In the genomic region with DNA sequence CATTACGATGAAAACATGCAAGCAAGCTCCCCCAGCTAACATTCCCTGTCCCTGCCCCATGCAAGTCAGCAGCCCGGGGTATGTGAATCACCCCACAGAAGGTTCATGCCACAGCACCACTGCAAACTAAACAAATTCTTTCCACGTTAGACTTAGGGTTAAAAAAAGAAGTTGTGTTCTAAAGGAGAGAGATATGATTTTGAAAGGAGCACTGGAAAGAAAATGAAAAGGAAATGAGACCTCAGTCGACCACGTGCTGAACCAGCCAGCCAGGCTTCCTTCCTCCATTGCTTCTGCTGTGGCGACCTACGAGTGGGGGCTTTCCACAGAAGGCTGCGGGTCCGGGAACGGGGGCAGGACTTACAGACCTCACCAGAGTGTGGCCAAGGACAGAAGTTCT, we compare ENCODE assay signal across 8 cellular contexts. TPM values are rescaled to one million over a fixed set of nuclear protein-coding genes. Genes with fewer than 3 reads are reported as not detected.
A peak's percentile ranks its signal among the peaks of the same experiment; 100 is the strongest.
DNase-seq lines count a peak whose midpoint lies in the region; ATAC-seq and TF ChIP-seq lines count a peak whose summit lies in the region.

No MANE protein-coding gene starts in this region.

- peaks cover 1% of the 10 kb centered on the region for H3K9me3 Mint-ChIP-seq in CD4-positive, alpha-beta T cell

- WGBS in mesodermal cell (ENCODE audit: insufficient coverage in 2 of 2), 2 experiments, result 89 to 97% methylated on average over 4 to 8 of the region's 10 CpGs

- no peak for TF ChIP-seq CTCF in CD4-positive, alpha-beta T cell (IDR thresholded peaks at IDR 0.05)
- no peak for TF ChIP-seq CTCF in OCI-LY1 (IDR thresholded peaks at IDR 0.05; ENCODE audit: low read length)

- H3K4me3 ChIP-seq in OCI-LY1 (ENCODE audit: low read depth, low read length, poor library complexity, severe bottlenecking) (no peak overlapping the region), mesodermal cell (ENCODE audit: extremely low read depth, insufficient read depth, low read length, poor library complexity, severe bottlenecking) (no peak overlapping the region)

- H3K36me3 ChIP-seq in OCI-LY1 (ENCODE audit: insufficient read depth, low read length) (no peaks in the 10 kb centered on the region), mesodermal cell (ENCODE audit: control insufficient read depth, insufficient read depth, low read length) (no peaks in the 10 kb centered on the region)

- CTCF ChIA-PET in CD4-positive, alpha-beta T cell (lab: Charles Lee), result interaction anchor here (1.7 kb wide), 1 partner anchor 22 kb away, joined by 3 read pairs; no protein-coding TSS in a partner anchor

- no peaks in the 10 kb centered on the region for H3K27me3 ChIP-seq in CD4-positive, alpha-beta T cell (ENCODE audit: control insufficient read depth, insufficient read depth, low read length)
- no peaks in the 10 kb centered on the region for H3K27me3 ChIP-seq in OCI-LY1 (ENCODE audit: insufficient read depth, low read length)

- H3K4me3 Mint-ChIP-seq in CD4-positive, alpha-beta T cell, result peak overlapping the region; percentile 75

- intact Hi-C loops in CD4-positive, alpha-beta T cell (cut with DNase I, micrococcal nuclease), result loop anchor here in 1 of 2 experiments (5.0 kb wide), 1 partner anchor 42 kb away; no protein-coding TSS in a partner anchor

- peak in 3 of 10 experiments; percentile 28 to 54 (median 42) for DNase-seq in CD4-positive, alpha-beta T cell
- DNase-seq in amniotic epithelial cell (ENCODE audit: low read depth) (peak; percentile 94), NCI-H187 (lab: John Stamatoyannopoulos, UW) (no peak), NCI-H1694 (lab: John Stamatoyannopoulos, UW) (no peak), NCI-H526 (lab: John Stamatoyannopoulos, UW) (no peak)

- H2AFZ ChIP-seq in OCI-LY1 (ENCODE audit: low read length), result no peak overlapping the region

- no peak overlapping the region for H3K9ac ChIP-seq in OCI-LY1 (ENCODE audit: low read length)

- no peaks in the 10 kb centered on the region for H4K20me1 ChIP-seq in OCI-LY1 (ENCODE audit: insufficient read depth, low read length)

- H3K36me3 Mint-ChIP-seq in CD4-positive, alpha-beta T cell (ENCODE audit: low read depth), result peaks cover 39% of the 10 kb centered on the region

- no peak for ATAC-seq in CD4-positive, alpha-beta T cell (ENCODE audit: poor library complexity)
- ATAC-seq in HG02852 (IDR thresholded peaks at IDR 0.05; ENCODE audit: unreplicated experiment), result no peak

- no peak overlapping the region for H3K4me2 ChIP-seq in OCI-LY1 (ENCODE audit: low read length)

- no peaks in the 10 kb centered on the region for H3K9me3 ChIP-seq in CD4-positive, alpha-beta T cell (ENCODE audit: control insufficient read depth, low read length)
- H3K9me3 ChIP-seq in OCI-LY1 (ENCODE audit: low read length) (no peaks in the 10 kb centered on the region), mesodermal cell (ENCODE audit: control insufficient read depth, low read length) (no peaks in the 10 kb centered on the region)

- no peaks in the 10 kb centered on the region for H3K79me2 ChIP-seq in OCI-LY1 (ENCODE audit: insufficient read depth, low read length)

- H3K4me1 Mint-ChIP-seq in CD4-positive, alpha-beta T cell (ENCODE audit: low read depth), result peaks cover 84% of the 10 kb centered on the region

- H3F3A ChIP-seq in OCI-LY1 (ENCODE audit: insufficient read depth, low read length), result no peaks in the 10 kb centered on the region

- H3K4me1 ChIP-seq in OCI-LY1 (ENCODE audit: insufficient read depth, low read length, severe bottlenecking), result peaks cover 45% of the 10 kb centered on the region
- H3K4me1 ChIP-seq in mesodermal cell (ENCODE audit: control insufficient read depth, insufficient read depth, low read length, poor library complexity, severe bottlenecking), result peaks cover 41% of the 10 kb centered on the region

- H3K27ac ChIP-seq in CD4-positive, alpha-beta T cell (ENCODE audit: low read depth, low read length), result peak overlapping the region; percentile 63
- H3K27ac ChIP-seq in OCI-LY1 (ENCODE audit: low read depth, low read length, poor library complexity, severe bottlenecking) (peak overlapping the region; percentile 65), mesodermal cell (ENCODE audit: low read depth, low read length, severe bottlenecking) (peak overlapping the region; percentile 49)

- H3K27me3 Mint-ChIP-seq in CD4-positive, alpha-beta T cell, result no peaks in the 10 kb centered on the region

- peak overlapping the region; percentile 92 for H3K27ac Mint-ChIP-seq in CD4-positive, alpha-beta T cell

- no peaks in the 10 kb centered on the region for H3K9me2 ChIP-seq in OCI-LY1 (ENCODE audit: low read depth, low read length)

- POLR2A ChIA-PET in CD4-positive, alpha-beta T cell (lab: Charles Lee), result interaction anchor here (0.8 to 12.5 kb wide), 14 partner anchors 9 to 155 kb away, joined by 3 to 265 read pairs (median 7); a partner anchor contains a TSS

RNA-seq across cellular contexts. Expression of a gene that starts 52.0 kb away (rescaled TPM):
- total RNA-seq in CD4-positive, alpha-beta T cell, result 100 to 1,000 TPM; 469 to 471 TPM
- polyA plus RNA-seq in mesodermal cell (2013, experiment 1 of 2), result 16.4 TPM
- polyA plus RNA-seq in mesodermal cell (2013, experiment 2 of 2), result 17.9 TPM
